ENCODE assay signal across 25 cellular contexts in the genomic region with DNA sequence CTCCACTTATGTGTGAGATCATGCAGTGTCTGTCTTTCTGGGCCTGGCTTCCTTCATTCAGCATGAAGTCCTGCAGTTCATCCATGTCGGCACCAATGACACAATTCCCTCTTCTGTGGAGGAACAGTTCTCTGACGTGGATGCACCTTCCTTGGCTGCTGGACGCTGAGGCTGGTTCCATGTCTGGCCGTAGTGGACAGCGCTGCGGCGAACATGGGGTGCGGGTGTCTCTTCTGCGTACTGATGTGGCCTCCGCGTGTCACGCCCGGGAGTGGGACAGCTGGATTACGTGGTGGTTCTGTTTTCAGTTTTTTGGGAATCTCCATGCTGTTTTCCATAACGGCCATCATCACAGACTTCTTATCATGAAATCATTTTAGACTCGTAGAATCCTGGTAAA. TPM values are rescaled to one million over a fixed set of nuclear protein-coding genes. Genes with fewer than 3 reads are reported as not detected.
"Had no signal": no experiment of that assay in that cellular context is flagged by ENCODE, and none has a peak within 500 bp of the region (broad histone marks: within the 10 kb centered on the region; RNA-seq: fewer than 3 reads in every experiment).

No MANE protein-coding gene starts in this region.

- H3K4me3 ChIP-seq: dorsolateral prefrontal cortex, heart left ventricle, ovary, testis, transverse colon had no signal

- H3K27ac ChIP-seq: dorsolateral prefrontal cortex, heart left ventricle, ovary, testis, transverse colon had no signal

- H3K4me1 ChIP-seq: testis had no signal

- H3K27ac Mint-ChIP-seq: stimulated activated naive CD8-positive, alpha-beta T cell treated with anti-CD3 and anti-CD28 coated beads, Interleukin-15, Interleukin-2, amounts not matched to agents 100 ng/mL and 50 ng/mL, for 24 hours had no signal

- ATAC-seq: heart left ventricle; left lobe of liver; naive thymus-derived CD8-positive, alpha-beta T cell; right cardiac atrium had no signal

- DNase-seq: cortex of kidney; effector CD8-positive, alpha-beta T cell; hippocampal formation; kidney glomerular epithelial cell; mammary epithelial cell; small intestine; stimulated activated CD4-positive, alpha-beta T cell treated with anti-CD3 and anti-CD28 coated beads, Interleukin-12 subunit alpha, Interleukin-12 subunit beta, amount 100 ng/mL, for 4 hours; stimulated activated CD4-positive, alpha-beta T cell treated with anti-CD3 and anti-CD28 coated beads, Interleukin-2, amount 100 ng/mL, for 48 hours; testis; transverse colon had no signal

- H3K4me3 Mint-ChIP-seq: naive thymus-derived CD8-positive, alpha-beta T cell; stimulated activated naive CD8-positive, alpha-beta T cell treated with anti-CD3 and anti-CD28 coated beads, Interleukin-15, Interleukin-2, amounts not matched to agents 100 ng/mL and 50 ng/mL, for 24 hours had no signal

- H3K9me3 ChIP-seq: ovary, testis had no signal

- H3K36me3 Mint-ChIP-seq: naive thymus-derived CD8-positive, alpha-beta T cell had no signal

- H3K36me3 ChIP-seq: heart left ventricle, ovary, transverse colon had no signal

- H3K27me3 ChIP-seq: ovary, testis had no signal

- FAIRE-seq: frontal cortex, small intestine had no signal

RNA-seq across cellular contexts. Expression of gene MUC2, which starts 16.9 kb away (rescaled TPM):
- total RNA-seq: frontal cortex; glomerular endothelial cell; mammary epithelial cell; mononuclear cell; naive thymus-derived CD8-positive, alpha-beta T cell; urinary bladder had no signal
- polyA plus RNA-seq: mammary epithelial cell; naive thymus-derived CD8-positive, alpha-beta T cell; neural cell had no signal

RNA-seq across cellular contexts. Expression of gene MUC6, which starts 21.3 kb away (rescaled TPM):
- total RNA-seq: dorsolateral prefrontal cortex; frontal cortex; glomerular endothelial cell; heart left ventricle; lower leg skin; mesenteric fat pad; naive thymus-derived CD8-positive, alpha-beta T cell; posterior vena cava; right cardiac atrium; transverse colon; urinary bladder had no signal
- polyA plus RNA-seq: mammary epithelial cell; naive thymus-derived CD8-positive, alpha-beta T cell; neural cell; urinary bladder had no signal
